ENCODE assay signal across 11 cellular contexts in genomic region chr22:35649636-35650250, GRCh38. TPM values are rescaled to one million over a fixed set of nuclear protein-coding genes. Genes with fewer than 3 reads are reported as not detected.
DNase-seq lines count a peak whose midpoint lies in the region; ATAC-seq and TF ChIP-seq lines count a peak whose summit lies in the region.
"Had no signal": no experiment of that assay in that cellular context is flagged by ENCODE, and none has a peak within 500 bp of the region (broad histone marks: within the 10 kb centered on the region; RNA-seq: fewer than 3 reads in every experiment).

No MANE protein-coding gene starts in this region.

- no peak for TF ChIP-seq EP300 in upper lobe of left lung (IDR thresholded peaks at IDR 0.05)

- peaks cover 0 to 9% of the 10 kb centered on the region in 2 donors for H3K9me3 Mint-ChIP-seq in activated naive CD4-positive, alpha-beta T cell treated with anti-CD3 and anti-CD28 coated beads, Interleukin-2, amount 50 U/mL, for 72 hours

- no peaks in the 10 kb centered on the region for H3K9me3 ChIP-seq in lung (ENCODE audit: control insufficient read depth in 2 of 2, insufficient read depth in 1 of 2, low read length in 1 of 2)
- no peaks in the 10 kb centered on the region for H3K9me3 ChIP-seq in upper lobe of left lung
- H3K9me3 ChIP-seq: SK-N-SH had no signal

- DNase-seq in cardiac septum (ENCODE audit: low spot score) = peak; percentile 10
- no peak for DNase-seq in Right ventricle myocardium superior
- DNase-seq in activated naive CD4-positive, alpha-beta T cell treated with anti-CD3 and anti-CD28 coated beads, Interleukin-2, amount 50 U/mL, for 72 hours (ENCODE audit: low spot score in 2 of 2) = no peak
- DNase-seq in lung (ENCODE audit: low spot score) = peak; percentile 15
- no peak for DNase-seq in upper lobe of left lung
- DNase-seq in AG20443 (ENCODE audit: low spot score) = no peak
- no peak for DNase-seq in GM10266 (ENCODE audit: extremely low spot score)
- DNase-seq in NCI-H1930 (lab: John Stamatoyannopoulos, UW) = no peak
- DNase-seq: COR-L47, NCI-H1417 treated with DMSO at 0.1 percent for 48 hours, SK-N-SH had no signal

- H3K4me3 ChIP-seq in lung = peak overlapping the region; percentile 32
- peak overlapping the region in 3 of 4 donors; percentile 57 to 74 (median 60) for H3K4me3 ChIP-seq in upper lobe of left lung

- H3K36me3 Mint-ChIP-seq in activated naive CD4-positive, alpha-beta T cell treated with anti-CD3 and anti-CD28 coated beads, Interleukin-2, amount 50 U/mL, for 72 hours = peaks cover 21 to 43% of the 10 kb centered on the region in 2 donors

- H3K27ac ChIP-seq in lung (ENCODE audit: low read depth in 1 of 2, low read length in 1 of 2) (peak overlapping the region in 1 of 2 donors; percentile 21), upper lobe of left lung (peak overlapping the region; percentile 92 to 98 (median 94))

- TF ChIP-seq CTCF in lung (IDR thresholded peaks at IDR 0.05; ENCODE audit: control extremely low read depth, extremely low read depth) (no peak), upper lobe of left lung (IDR thresholded peaks at IDR 0.05) (no peak), GM10266 (IDR thresholded peaks at IDR 0.05; ENCODE audit: control insufficient read depth, insufficient read depth, low read depth, missing control alignments) (no peak)

- ATAC-seq in Right ventricle myocardium superior (ENCODE audit: poor library complexity) (no peak), lung (ENCODE audit: insufficient read depth, low FRiP score) (no peak), upper lobe of left lung (ENCODE audit: low FRiP score in 2 of 2) (no peak)
- no peak for ATAC-seq in activated naive CD4-positive, alpha-beta T cell treated with anti-CD3 and anti-CD28 coated beads, Interleukin-2, amount 50 U/mL, for 72 hours

- 66 to 69% methylated on average over 7 of the region's 7 CpGs for WGBS in lung, 2 donors
- WGBS in upper lobe of left lung, 2 donors = 58 to 65% methylated on average over 7 of the region's 7 CpGs

- H3K4me1 ChIP-seq in lung (ENCODE audit: control insufficient read depth in 2 of 2, insufficient read depth in 2 of 2, low read length in 2 of 2) (peaks cover 0 to 14% of the 10 kb centered on the region in 2 donors), upper lobe of left lung (peaks cover 30 to 33% (median 32%) of the 10 kb centered on the region in 4 donors)

- H3K27me3 ChIP-seq in lung (ENCODE audit: control insufficient read depth, insufficient read depth) (no peaks in the 10 kb centered on the region), upper lobe of left lung (no peaks in the 10 kb centered on the region)

- H3K36me3 ChIP-seq in lung (ENCODE audit: control insufficient read depth in 2 of 2, insufficient read depth in 2 of 2, low read length in 2 of 2) (no peaks in the 10 kb centered on the region), upper lobe of left lung (peaks cover 0 to 3% (median 0%) of the 10 kb centered on the region in 4 donors)

- TF ChIP-seq POLR2A in upper lobe of left lung (IDR thresholded peaks at IDR 0.05) = no peak

- intact Hi-C loops in cardiac septum (cut with DNase I) (no loop called here), Right ventricle myocardium superior (cut with DNase I) (loop anchor here (10.0 kb wide), 1 partner anchor 95 kb away; no protein-coding TSS in a partner anchor)

- peak overlapping the region; percentile 100 for H3K27ac Mint-ChIP-seq in activated naive CD4-positive, alpha-beta T cell treated with anti-CD3 and anti-CD28 coated beads, Interleukin-2, amount 50 U/mL, for 72 hours

RNA-seq across cellular contexts. Expression of gene APOL6, which starts 1.5 kb away (rescaled TPM):
- total RNA-seq in cardiac septum = 5.7 TPM
- 4.7 TPM for total RNA-seq in Right ventricle myocardium superior
- total RNA-seq in activated naive CD4-positive, alpha-beta T cell treated with anti-CD3 and anti-CD28 coated beads, Interleukin-2, amount 50 U/mL, for 72 hours = 10 to 100 TPM; 23.5 to 33.2 TPM
- total RNA-seq in lung = 10 to 100 TPM; 31.1 to 34.1 TPM
- polyA plus RNA-seq in lung = 10 to 100 TPM in 1 of 2 donors, 1 to 10 TPM in 1; 9.6 to 13.6 TPM
- total RNA-seq in upper lobe of left lung = 10 to 100 TPM; 27.6 to 54.4 (median 30.8) TPM

RNA-seq across cellular contexts. Expression of gene MB, which starts 32.6 kb away (rescaled TPM):
- total RNA-seq in cardiac septum (7,641 TPM), Right ventricle myocardium superior (19,506 TPM), lung (1 to 10 TPM; 1.5 to 2.0 TPM), upper lobe of left lung (1 to 10 TPM in 1 of 6 donors, under 1 TPM in 2, not detected in 3; 0.46 to 1.1 (median 0.98) TPM)
- under 1 TPM in 1 of 2 donors, not detected in 1; 0.47 TPM for total RNA-seq in activated naive CD4-positive, alpha-beta T cell treated with anti-CD3 and anti-CD28 coated beads, Interleukin-2, amount 50 U/mL, for 72 hours
- 1 to 10 TPM; 1.3 to 3.1 TPM for polyA plus RNA-seq in lung

Comparison
In these comparisons a context has a peak if more than half of its experiments do, and no peak if none do; other contexts are left out.
1. DNase-seq: peak in cardiac septum (single experiment) and lung (single experiment); none in Right ventricle myocardium superior (single experiment), activated naive CD4-positive, alpha-beta T cell treated with anti-CD3 and anti-CD28 coated beads, Interleukin-2, amount 50 U/mL, for 72 hours (0 of 2), upper lobe of left lung (0 of 2), AG20443 (single experiment), GM10266 (single experiment) and NCI-H1930 (0 of 2).
2. RNA of gene MB, which starts 32.6 kb away (total RNA-seq): 19,506 TPM in Right ventricle myocardium superior (single experiment) and 7,641 TPM in cardiac septum (single experiment); 1.5 to 2.0 TPM in lung, 0.47 TPM in activated naive CD4-positive, alpha-beta T cell treated with anti-CD3 and anti-CD28 coated beads, Interleukin-2, amount 50 U/mL, for 72 hours and 0.46 to 1.1 TPM in upper lobe of left lung; every median in the first group is over 1,000 times any median in the second.